In genomic region chr10:98149858-98150257, GRCh38 we compare ENCODE assay signal across 23 cellular contexts.
"Had no signal": no experiment of that assay in that cellular context is flagged by ENCODE, and none has a peak within 500 bp of the region (broad histone marks: within the 10 kb centered on the region; RNA-seq: fewer than 3 reads in every experiment).

No MANE protein-coding gene starts in this region.

- H3K27ac ChIP-seq: coronary artery, dorsolateral prefrontal cortex, esophagus muscularis mucosa, foreskin keratinocyte, gastroesophageal sphincter, heart left ventricle, hepatocyte, left lung, lower lobe of right lung had no signal

- H3K27me3 ChIP-seq: dorsolateral prefrontal cortex, esophagus muscularis mucosa, foreskin keratinocyte, gastroesophageal sphincter, heart left ventricle, hepatocyte, left lung had no signal

- H3K4me1 ChIP-seq: gastroesophageal sphincter had no signal

- FAIRE-seq: colon, endothelial cell of umbilical vein, frontal cortex, kidney had no signal

- H3K9me3 ChIP-seq: esophagus muscularis mucosa had no signal

- H3K36me3 ChIP-seq: heart left ventricle, lower lobe of right lung had no signal

- DNase-seq: dermis blood vessel endothelial cell; dorsolateral prefrontal cortex; effector CD4-positive, alpha-beta T cell; effector memory CD4-positive, alpha-beta T cell; foreskin keratinocyte; heart left ventricle; hypothalamus; immature natural killer cell; islet precursor cell; kidney; left cardiac atrium; left lung; left ventricle myocardium superior; lower lobe of right lung; mesendoderm; midbrain had no signal

- H2AFZ ChIP-seq: hepatocyte had no signal

- ATAC-seq: foreskin keratinocyte, gastroesophageal sphincter, heart left ventricle, left cardiac atrium, left lung, left ventricle myocardium superior, lower lobe of right lung had no signal

- H3K4me3 ChIP-seq: coronary artery, dorsolateral prefrontal cortex, esophagus muscularis mucosa, gastroesophageal sphincter, heart left ventricle, hepatocyte, left lung, lower lobe of right lung had no signal

- H3K4me2 ChIP-seq: hepatocyte had no signal
